ENCODE assay signal across 9 cellular contexts in the genomic region with DNA sequence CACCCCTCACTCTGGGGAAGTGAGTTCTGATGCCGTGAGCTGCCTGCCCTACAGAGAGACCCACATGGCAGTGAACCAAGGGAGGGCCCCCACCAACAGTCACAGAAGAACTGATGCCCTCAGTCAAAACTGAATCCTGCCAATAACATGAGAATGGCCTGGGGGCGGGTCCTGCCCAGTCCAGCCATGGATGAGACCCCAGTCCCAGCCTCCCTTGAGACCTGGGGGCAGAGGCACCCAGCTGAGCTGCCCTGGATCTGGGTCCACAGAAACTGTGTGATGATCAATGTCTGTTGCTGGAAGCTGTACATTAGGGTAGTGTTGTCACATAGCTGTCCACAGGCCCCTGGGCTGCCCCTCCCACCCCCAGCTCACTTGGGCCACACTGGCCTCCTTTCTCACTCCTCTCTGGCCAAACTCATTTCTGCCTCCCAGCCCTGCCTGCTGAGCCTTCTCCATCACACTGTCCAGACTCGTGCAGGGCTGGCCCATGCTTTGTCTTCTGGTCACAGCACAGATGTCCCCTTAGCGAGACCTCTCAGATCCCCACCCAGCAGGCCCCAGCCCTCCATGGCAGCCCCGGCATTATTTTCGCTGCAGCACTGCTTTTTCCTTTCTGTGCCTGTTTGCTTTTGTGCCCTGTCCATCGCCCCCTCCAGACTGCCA. TPM values are rescaled to one million over a fixed set of nuclear protein-coding genes. Genes with fewer than 3 reads are reported as not detected.
A peak's percentile ranks its signal among the peaks of the same experiment; 100 is the strongest.
DNase-seq lines count a peak whose midpoint lies in the region; ATAC-seq and TF ChIP-seq lines count a peak whose summit lies in the region.
"Had no signal": no experiment of that assay in that cellular context is flagged by ENCODE, and none has a peak within 500 bp of the region (broad histone marks: within the 10 kb centered on the region; RNA-seq: fewer than 3 reads in every experiment).

No MANE protein-coding gene starts in this region.

- H3K36me3 ChIP-seq in gastroesophageal sphincter (no peaks in the 10 kb centered on the region), heart left ventricle (no peaks in the 10 kb centered on the region), right atrium auricular region (no peaks in the 10 kb centered on the region)
- H3K36me3 ChIP-seq: cardiac muscle cell had no signal

- H3K4me1 ChIP-seq in gastroesophageal sphincter (peaks cover 0 to 72% (median 29%) of the 10 kb centered on the region in 3 donors), heart left ventricle (peaks cover 7 to 68% (median 48%) of the 10 kb centered on the region in 12 donors), right atrium auricular region (peaks cover 0 to 60% of the 10 kb centered on the region in 2 donors)

- no peak for DNase-seq in activated CD4-positive, alpha-beta T cell treated with anti-CD3 and anti-CD28 coated beads for 36 hours
- DNase-seq in activated CD4-positive, alpha-beta T cell treated with anti-CD3 and anti-CD28 coated beads for 4 hours, result no peak
- DNase-seq in activated CD4-positive, alpha-beta memory T cell treated with anti-CD3 and anti-CD28 coated beads, Interleukin-2, amount 10 ng/mL, durations not matched to agents 7 days and 5 days, result no peak
- no peak for DNase-seq in stimulated activated naive CD8-positive, alpha-beta T cell treated with anti-CD3 and anti-CD28 coated beads, Interleukin-15, amount 100 ng/mL, for 72 hours
- DNase-seq in activated gamma-delta T cell treated with Interleukin-2 at 50 U/mL for 16 hours (no peak), heart left ventricle (no peak), right atrium auricular region (ENCODE audit: low spot score) (no peak)

- H3K4me3 ChIP-seq in gastroesophageal sphincter (no peak overlapping the region), heart left ventricle (no peak overlapping the region), right atrium auricular region (no peak overlapping the region)

- H3K9me3 ChIP-seq in gastroesophageal sphincter, result no peaks in the 10 kb centered on the region
- no peaks in the 10 kb centered on the region for H3K9me3 ChIP-seq in heart left ventricle
- H3K9me3 ChIP-seq in right atrium auricular region, result no peaks in the 10 kb centered on the region

- peak overlapping the region; percentile 55 for H3K27ac Mint-ChIP-seq in activated CD4-positive, alpha-beta T cell treated with anti-CD3 and anti-CD28 coated beads for 36 hours
- peak overlapping the region; percentile 89 for H3K27ac Mint-ChIP-seq in activated CD4-positive, alpha-beta memory T cell treated with anti-CD3 and anti-CD28 coated beads, Interleukin-2, amount 10 ng/mL, durations not matched to agents 7 days and 5 days
- peak overlapping the region; percentile 95 to 100 for H3K27ac Mint-ChIP-seq in stimulated activated naive CD8-positive, alpha-beta T cell treated with anti-CD3 and anti-CD28 coated beads, Interleukin-15, amount 100 ng/mL, for 72 hours

- POLR2A ChIA-PET in activated CD4-positive, alpha-beta T cell treated with anti-CD3 and anti-CD28 coated beads for 36 hours (lab: Charles Lee), result no interaction called here
- POLR2A ChIA-PET in activated CD4-positive, alpha-beta memory T cell treated with anti-CD3 and anti-CD28 coated beads, Interleukin-2, amount 10 ng/mL, durations not matched to agents 7 days and 5 days (lab: Charles Lee), result interaction anchor here (0.9 to 8.1 kb wide), 8 partner anchors 12 to 119 kb away, joined by 3 to 131 read pairs (median 6); a partner anchor contains a TSS

- no peaks in the 10 kb centered on the region for H3K9me3 Mint-ChIP-seq in activated CD4-positive, alpha-beta T cell treated with anti-CD3 and anti-CD28 coated beads for 36 hours (ENCODE audit: low read depth)
- H3K9me3 Mint-ChIP-seq in activated CD4-positive, alpha-beta memory T cell treated with anti-CD3 and anti-CD28 coated beads, Interleukin-2, amount 10 ng/mL, durations not matched to agents 7 days and 5 days, result no peaks in the 10 kb centered on the region
- no peaks in the 10 kb centered on the region for H3K9me3 Mint-ChIP-seq in stimulated activated naive CD8-positive, alpha-beta T cell treated with anti-CD3 and anti-CD28 coated beads, Interleukin-15, amount 100 ng/mL, for 72 hours

- H3K27me3 ChIP-seq in gastroesophageal sphincter (no peaks in the 10 kb centered on the region), heart left ventricle (no peaks in the 10 kb centered on the region), right atrium auricular region (no peaks in the 10 kb centered on the region)
- H3K27me3 ChIP-seq: cardiac muscle cell had no signal

- no peaks in the 10 kb centered on the region for H3K27me3 Mint-ChIP-seq in activated CD4-positive, alpha-beta T cell treated with anti-CD3 and anti-CD28 coated beads for 36 hours
- no peaks in the 10 kb centered on the region for H3K27me3 Mint-ChIP-seq in activated CD4-positive, alpha-beta memory T cell treated with anti-CD3 and anti-CD28 coated beads, Interleukin-2, amount 10 ng/mL, durations not matched to agents 7 days and 5 days
- no peaks in the 10 kb centered on the region for H3K27me3 Mint-ChIP-seq in stimulated activated naive CD8-positive, alpha-beta T cell treated with anti-CD3 and anti-CD28 coated beads, Interleukin-15, amount 100 ng/mL, for 72 hours

- TF ChIP-seq POLR2A in gastroesophageal sphincter (IDR thresholded peaks at IDR 0.05) (no peak), heart left ventricle (IDR thresholded peaks at IDR 0.05) (no peak)

- peak overlapping the region in 3 of 4 donors; percentile 92 to 93 (median 93) for H3K27ac ChIP-seq in gastroesophageal sphincter
- H3K27ac ChIP-seq in heart left ventricle, result peak overlapping the region in 1 of 12 donors; percentile 92
- H3K27ac ChIP-seq in right atrium auricular region, result peak overlapping the region in 1 of 2 donors; percentile 89

- TF ChIP-seq CTCF in gastroesophageal sphincter (IDR thresholded peaks at IDR 0.05) (no peak), heart left ventricle (IDR thresholded peaks at IDR 0.05) (no peak), right atrium auricular region (IDR thresholded peaks at IDR 0.05) (no peak)

- H3K4me3 Mint-ChIP-seq in activated CD4-positive, alpha-beta T cell treated with anti-CD3 and anti-CD28 coated beads for 36 hours, result peak overlapping the region; percentile 85
- H3K4me3 Mint-ChIP-seq in activated CD4-positive, alpha-beta memory T cell treated with anti-CD3 and anti-CD28 coated beads, Interleukin-2, amount 10 ng/mL, durations not matched to agents 7 days and 5 days, result peak overlapping the region; percentile 88
- H3K4me3 Mint-ChIP-seq in stimulated activated naive CD8-positive, alpha-beta T cell treated with anti-CD3 and anti-CD28 coated beads, Interleukin-15, amount 100 ng/mL, for 72 hours, result peak overlapping the region; percentile 92 to 97

- peaks cover 50% of the 10 kb centered on the region for H3K4me1 Mint-ChIP-seq in activated CD4-positive, alpha-beta T cell treated with anti-CD3 and anti-CD28 coated beads for 36 hours
- H3K4me1 Mint-ChIP-seq in activated CD4-positive, alpha-beta memory T cell treated with anti-CD3 and anti-CD28 coated beads, Interleukin-2, amount 10 ng/mL, durations not matched to agents 7 days and 5 days, result peaks cover 62% of the 10 kb centered on the region
- H3K4me1 Mint-ChIP-seq in stimulated activated naive CD8-positive, alpha-beta T cell treated with anti-CD3 and anti-CD28 coated beads, Interleukin-15, amount 100 ng/mL, for 72 hours, result peaks cover 76% of the 10 kb centered on the region

- CTCF ChIA-PET in activated CD4-positive, alpha-beta T cell treated with anti-CD3 and anti-CD28 coated beads for 36 hours (lab: Charles Lee), result interaction anchor here (0.6 to 7.7 kb wide), 11 partner anchors 11 to 226 kb away, joined by 3 to 139 read pairs (median 4); a partner anchor contains a TSS
- CTCF ChIA-PET in activated CD4-positive, alpha-beta memory T cell treated with anti-CD3 and anti-CD28 coated beads, Interleukin-2, amount 10 ng/mL, durations not matched to agents 7 days and 5 days (lab: Charles Lee), result interaction anchor here (0.9 to 8.9 kb wide), 15 partner anchors 14 to 124 kb away, joined by 3 to 190 read pairs (median 5); a partner anchor contains a TSS

- H3K36me3 Mint-ChIP-seq in activated CD4-positive, alpha-beta T cell treated with anti-CD3 and anti-CD28 coated beads for 36 hours (ENCODE audit: low read depth), result peaks cover 19% of the 10 kb centered on the region
- H3K36me3 Mint-ChIP-seq in activated CD4-positive, alpha-beta memory T cell treated with anti-CD3 and anti-CD28 coated beads, Interleukin-2, amount 10 ng/mL, durations not matched to agents 7 days and 5 days (ENCODE audit: low read depth), result peaks cover 12% of the 10 kb centered on the region

- no peak for ATAC-seq in activated CD4-positive, alpha-beta T cell treated with anti-CD3 and anti-CD28 coated beads for 36 hours
- ATAC-seq in gastroesophageal sphincter, result no peak
- ATAC-seq in stimulated activated naive CD8-positive, alpha-beta T cell treated with anti-CD3 and anti-CD28 coated beads, Interleukin-15, amount 100 ng/mL, for 72 hours, result no peak
- ATAC-seq in heart left ventricle, result no peak

- no peak for TF ChIP-seq EP300 in gastroesophageal sphincter (IDR thresholded peaks at IDR 0.05)

- intact Hi-C loops in activated CD4-positive, alpha-beta T cell treated with anti-CD3 and anti-CD28 coated beads for 36 hours (cut with DNase I, micrococcal nuclease), result loop anchor here (5.0 to 10.0 kb wide), 4 partner anchors 115 to 920 kb away; a partner anchor contains a TSS
- intact Hi-C loops in heart left ventricle (cut with DNase I), result loop anchor here (1.0 to 10.0 kb wide), 8 partner anchors 44 to 125 kb away; a partner anchor contains a TSS

- WGBS in gastroesophageal sphincter (ENCODE audit: low coverage in 1 of 2), 2 donors, result 50 to 68% methylated on average over 2 to 4 of the region's 7 CpGs
- 65 to 74% (median 71%) methylated on average over 6 to 7 of the region's 7 CpGs for WGBS in heart left ventricle, 4 donors

RNA-seq across cellular contexts. Expression of a gene that starts 16.8 kb away (rescaled TPM):
- total RNA-seq in activated CD4-positive, alpha-beta T cell treated with anti-CD3 and anti-CD28 coated beads for 36 hours, result 1 to 10 TPM; 3.8 to 4.8 TPM
- 1 to 10 TPM; 2.5 to 3.9 TPM for total RNA-seq in activated CD4-positive, alpha-beta memory T cell treated with anti-CD3 and anti-CD28 coated beads, Interleukin-2, amount 10 ng/mL, durations not matched to agents 7 days and 5 days
- 10 to 100 TPM; 11.3 to 18.0 (median 15.6) TPM for total RNA-seq in gastroesophageal sphincter
- 10 to 100 TPM in 2 of 9 donors, 1 to 10 TPM in 7; 4.6 to 22.5 (median 7.1) TPM for total RNA-seq in heart left ventricle
- 1 to 10 TPM; 5.4 to 7.0 TPM for polyA plus RNA-seq in heart left ventricle
- total RNA-seq in right atrium auricular region, result 10 to 100 TPM; 15.5 to 16.8 TPM

RNA-seq across cellular contexts. Expression of a gene that starts 25.8 kb away (rescaled TPM):
- 10 to 100 TPM; 65.1 to 78.6 TPM for total RNA-seq in activated CD4-positive, alpha-beta T cell treated with anti-CD3 and anti-CD28 coated beads for 36 hours
- total RNA-seq in activated CD4-positive, alpha-beta memory T cell treated with anti-CD3 and anti-CD28 coated beads, Interleukin-2, amount 10 ng/mL, durations not matched to agents 7 days and 5 days, result 100 to 1,000 TPM; 113 to 123 TPM
- 10 to 100 TPM; 44.8 to 53.0 (median 49.8) TPM for total RNA-seq in gastroesophageal sphincter
- total RNA-seq in heart left ventricle, result 10 to 100 TPM; 17.8 to 70.1 (median 26.6) TPM
- 10 to 100 TPM; 18.3 to 24.8 TPM for polyA plus RNA-seq in heart left ventricle
- total RNA-seq in right atrium auricular region, result 10 to 100 TPM; 26.7 to 30.1 TPM
